Comparison of ENCODE assay signal across 22 cellular contexts in genomic region chr1:91724644-91725043, GRCh38.
DNase-seq lines count a peak whose midpoint lies in the region; ATAC-seq and TF ChIP-seq lines count a peak whose summit lies in the region.
"Had no signal": no experiment of that assay in that cellular context is flagged by ENCODE, and none has a peak within 500 bp of the region (broad histone marks: within the 10 kb centered on the region; RNA-seq: fewer than 3 reads in every experiment).

No MANE protein-coding gene starts in this region.

- TF ChIP-seq EP300 in esophagus muscularis mucosa (IDR thresholded peaks at IDR 0.05) (no peak), tibial nerve (IDR thresholded peaks at IDR 0.05) (no peak)

- TF ChIP-seq POLR2A in esophagus muscularis mucosa (IDR thresholded peaks at IDR 0.05; ENCODE audit: low read depth) (no peak), prostate gland (IDR thresholded peaks at IDR 0.05) (no peak), tibial nerve (IDR thresholded peaks at IDR 0.05) (no peak), erythroblast (IDR thresholded peaks at IDR 0.05; ENCODE audit: low read length) (no peak)

- H3K27ac ChIP-seq in adipose tissue (ENCODE audit: low read depth, low read length) = peak overlapping the region; percentile 43
- H3K27ac ChIP-seq in esophagus muscularis mucosa (replicated peaks in 1 of 4) = peak overlapping the region; percentile 86 to 90 (median 87)
- peak overlapping the region; percentile 76 to 77 for H3K27ac ChIP-seq in prostate gland
- H3K27ac ChIP-seq in tibial nerve = peak overlapping the region; percentile 72 to 89 (median 84)
- H3K27ac ChIP-seq: C4-2B had no signal

- H3K36me3 Mint-ChIP-seq in glutamatergic neuron (ENCODE audit: unreplicated experiment) = no peaks in the 10 kb centered on the region
- H3K36me3 Mint-ChIP-seq: brain had no signal

- no peak overlapping the region for H3K4me3 Mint-ChIP-seq in glutamatergic neuron (ENCODE audit: unreplicated experiment)
- H3K4me3 Mint-ChIP-seq: activated CD4-positive, alpha-beta T cell treated with anti-CD3 and anti-CD28 coated beads, Interleukin-2, amount 10 ng/mL, durations not matched to agents 24 days and 14 days; brain; IgD-negative memory B cell had no signal

- intact Hi-C loops in esophagus muscularis mucosa (cut with DNase I) = no loop called here
- intact Hi-C loops in prostate gland (cut with DNase I) = loop anchor here (5.0 kb wide), 1 partner anchor 163 kb away; the partner anchor contains the start of gene TGFBR3

- H3K9me3 Mint-ChIP-seq in glutamatergic neuron (ENCODE audit: unreplicated experiment) = no peaks in the 10 kb centered on the region
- H3K9me3 Mint-ChIP-seq: brain had no signal

- WGBS in adipose tissue, 3 donors = 75 to 98% (median 96%) methylated on average over 2 of the region's 2 CpGs
- WGBS in esophagus muscularis mucosa = 69% methylated on average over 2 of the region's 2 CpGs
- 50% methylated on average over 2 of the region's 2 CpGs for WGBS in prostate gland
- 80 to 99% methylated on average over 2 of the region's 2 CpGs for WGBS in tibial nerve, 2 donors

- ATAC-seq in HG03095 (IDR thresholded peaks at IDR 0.05; ENCODE audit: unreplicated experiment) = no peak

- peaks cover 42 to 61% (median 58%) of the 10 kb centered on the region in 4 donors for H3K4me1 ChIP-seq in esophagus muscularis mucosa
- H3K4me1 ChIP-seq in prostate gland (replicated peaks) = peaks cover 6% of the 10 kb centered on the region
- peaks cover 0 to 46% (median 15%) of the 10 kb centered on the region in 4 donors for H3K4me1 ChIP-seq in tibial nerve
- H3K4me1 ChIP-seq: Caco-2 had no signal

- H3K27ac Mint-ChIP-seq in glutamatergic neuron (ENCODE audit: unreplicated experiment) = no peak overlapping the region
- H3K27ac Mint-ChIP-seq: activated CD4-positive, alpha-beta T cell treated with anti-CD3 and anti-CD28 coated beads, Interleukin-2, amount 10 ng/mL, durations not matched to agents 24 days and 14 days; IgD-negative memory B cell had no signal

- TF ChIP-seq CTCF in esophagus muscularis mucosa (IDR thresholded peaks at IDR 0.05) (no peak), prostate gland (IDR thresholded peaks at IDR 0.05) (no peak), tibial nerve (IDR thresholded peaks at IDR 0.05) (no peak), glutamatergic neuron (IDR thresholded peaks at IDR 0.05; ENCODE audit: partially characterized antibody, unreplicated experiment) (no peak)

- H3K27me3 Mint-ChIP-seq in glutamatergic neuron (ENCODE audit: unreplicated experiment) = no peaks in the 10 kb centered on the region
- H3K27me3 Mint-ChIP-seq: activated CD4-positive, alpha-beta T cell treated with anti-CD3 and anti-CD28 coated beads, Interleukin-2, amount 10 ng/mL, durations not matched to agents 24 days and 14 days; brain had no signal

- H3K4me3 ChIP-seq in esophagus muscularis mucosa (no peak overlapping the region), prostate gland (no peak overlapping the region), tibial nerve (no peak overlapping the region)
- H3K4me3 ChIP-seq: smooth muscle cell had no signal

- H3K4me1 Mint-ChIP-seq in glutamatergic neuron (ENCODE audit: low read depth, unreplicated experiment) = no peaks in the 10 kb centered on the region
- H3K4me1 Mint-ChIP-seq: IgD-negative memory B cell had no signal

- H3K36me3 ChIP-seq in esophagus muscularis mucosa = peaks cover 14 to 36% (median 21%) of the 10 kb centered on the region in 4 donors
- no peaks in the 10 kb centered on the region for H3K36me3 ChIP-seq in prostate gland
- H3K36me3 ChIP-seq in tibial nerve = peaks cover 0 to 44% (median 0%) of the 10 kb centered on the region in 3 donors

- DNase-seq in esophagus muscularis mucosa (ENCODE audit: extremely low spot score) (no peak), prostate gland (ENCODE audit: low spot score) (no peak), tibial nerve (ENCODE audit: low spot score in 2 of 2) (no peak), glutamatergic neuron (no peak), erythroblast (lab: John Stamatoyannopoulos, UW) (no peak)
- DNase-seq: activated CD4-positive, alpha-beta T cell treated with anti-CD3 and anti-CD28 coated beads, Interleukin-2, amount 10 ng/mL, durations not matched to agents 24 days and 14 days; activated naive CD4-positive, alpha-beta T cell; activated T-cell treated with anti-CD3 and anti-CD28 coated beads, Interleukin-2, amount 50 U/mL, for 48 hours; Caco-2; H7; NCI-H1105 treated with DMSO at 0.1 percent for 48 hours; NCI-H2029; NCI-H526; NK-92 treated with Interleukin-12 subunit alpha and Interleukin-12 subunit beta, amount 100 ng/mL, for 24 hours; SHP77 treated with DMSO at 0.1 percent for 48 hours; stimulated activated CD4-positive, alpha-beta T cell treated with anti-CD3 and anti-CD28 coated beads, Interleukin-1b, Interleukin-23, amount 100 ng/mL, for 48 hours had no signal

- H3K9me3 ChIP-seq in esophagus muscularis mucosa = no peaks in the 10 kb centered on the region
- no peaks in the 10 kb centered on the region for H3K9me3 ChIP-seq in prostate gland
- H3K9me3 ChIP-seq in tibial nerve = no peaks in the 10 kb centered on the region
- H3K9me3 ChIP-seq: Caco-2 had no signal

- H3K27me3 ChIP-seq in esophagus muscularis mucosa (no peaks in the 10 kb centered on the region), prostate gland (replicated peaks; ENCODE audit: insufficient read depth) (no peaks in the 10 kb centered on the region), tibial nerve (no peaks in the 10 kb centered on the region)
